Comparison of ENCODE assay signal across 24 cellular contexts in genomic region chr10:128927821-128928220, GRCh38.
DNase-seq lines count a peak whose midpoint lies in the region; FAIRE-seq and TF ChIP-seq lines count a peak whose summit lies in the region.
"Had no signal": no experiment of that assay in that cellular context is flagged by ENCODE, and none has a peak within 500 bp of the region (broad histone marks: within the 10 kb centered on the region; RNA-seq: fewer than 3 reads in every experiment).

No MANE protein-coding gene starts in this region.

- H3K79me2 ChIP-seq in H1 (ENCODE audit: control insufficient read depth in 1 of 2, insufficient read depth in 2 of 2, low read length in 2 of 2): no peaks in the 10 kb centered on the region

- H4K8ac ChIP-seq in H1 (ENCODE audit: extremely low read depth, insufficient read depth, low read length) (peak overlapping the region; percentile 66), mesenchymal stem cell (ENCODE audit: low read length) (no peak overlapping the region)

- H2BK5ac ChIP-seq in H1 (ENCODE audit: low read depth, low read length) (no peak overlapping the region), mesenchymal stem cell (ENCODE audit: low read depth, low read length, poor library complexity, severe bottlenecking) (no peak overlapping the region)

- DNase-seq in H1 (ENCODE audit: low read depth in 1 of 2, low spot score in 2 of 2) (no peak), left ventricle myocardium inferior (peak; percentile 75), mesenchymal stem cell (no peak), NCI-H2171 (lab: John Stamatoyannopoulos, UW) (no peak), LoVo (ENCODE audit: low spot score) (no peak), ascending aorta (ENCODE audit: low spot score in 2 of 2) (no peak)
- no peak for DNase-seq in stimulated activated CD4-positive, alpha-beta T cell treated with anti-CD3 and anti-CD28 coated beads, Interleukin-1b, Interleukin-23, amount 100 ng/mL, for 48 hours
- DNase-seq: activated CD4-positive, alpha-beta T cell treated with anti-CD3 and anti-CD28 coated beads, Interleukin-2, amount 50 U/mL, for 1 hour; activated naive CD4-positive, alpha-beta T cell treated with anti-CD3 and anti-CD28 coated beads, Interleukin-2, amount 50 U/mL, for 16 hours; amygdala; Calu3; caudate nucleus; HCEC 1CT; Kasumi-1; NCI-H1694 treated with DMSO at 0.1 percent for 48 hours; NCI-H526; SK-N-SH had no signal

- H3K14ac ChIP-seq in H1 (ENCODE audit: insufficient read length) (no peak overlapping the region), mesenchymal stem cell (ENCODE audit: low read length in 2 of 2) (no peak overlapping the region)

- no peak overlapping the region for H3K56ac ChIP-seq in H1 (replicated peaks; ENCODE audit: insufficient read length, low read depth, low read length)

- H2BK120ac ChIP-seq in H1 (replicated peaks; ENCODE audit: low read depth, low read length) (no peak overlapping the region), mesenchymal stem cell (ENCODE audit: low read depth, low read length) (no peak overlapping the region)

- no peaks in the 10 kb centered on the region for H3K23me2 ChIP-seq in H1 (ENCODE audit: low read depth, low read length)

- H4K5ac ChIP-seq in H1 (ENCODE audit: insufficient read length, low read depth, low read length): no peak overlapping the region

- TF ChIP-seq RAD21 in H1 (IDR thresholded peaks at IDR 0.05 in 1 of 2, conservative IDR thresholded peaks at IDR 0.05 in 1 of 2; ENCODE audit: low read depth in 2 of 2, low read length in 2 of 2): no peak

- intact Hi-C loops in left ventricle myocardium inferior (cut with micrococcal nuclease) (loop anchor here (10.0 kb wide), 1 partner anchor 97 kb away; no protein-coding TSS in a partner anchor), ascending aorta (cut with DNase I) (no loop called here)

- H3K27ac ChIP-seq in H1 (ENCODE audit: low read depth, low read length) (no peak overlapping the region), left ventricle myocardium inferior (replicated peaks) (peak overlapping the region; percentile 79), mesenchymal stem cell (ENCODE audit: low read length, poor library complexity, severe bottlenecking) (no peak overlapping the region), thymus (ENCODE audit: low read depth) (peak overlapping the region; percentile 69), ascending aorta (no peak overlapping the region)
- H3K27ac ChIP-seq: BLaER1, neural progenitor cell, VCaP had no signal

- H3K4ac ChIP-seq in H1 (replicated peaks; ENCODE audit: insufficient read length, low read depth, low read length) (no peak overlapping the region), mesenchymal stem cell (ENCODE audit: low read depth in 1 of 2, low read length in 2 of 2) (no peak overlapping the region)

- CTCF ChIA-PET in H1 (lab: Charles Lee; ENCODE audit: partially characterized antibody): interaction anchor here (0.9 kb wide), 1 partner anchor 19 kb away, joined by 3 read pairs; no protein-coding TSS in a partner anchor

- H3K4me3 ChIP-seq in H1 (ENCODE audit: extremely low read depth in 1 of 4, insufficient read depth in 2 of 4, low read depth in 3 of 4, low read length in 4 of 4): no peak overlapping the region
- H3K4me3 ChIP-seq in left ventricle myocardium inferior: peak overlapping the region; percentile 9
- H3K4me3 ChIP-seq in mesenchymal stem cell (ENCODE audit: insufficient read depth in 1 of 2, low read depth in 1 of 2, low read length in 2 of 2): no peak overlapping the region
- H3K4me3 ChIP-seq in thymus (ENCODE audit: low read length): no peak overlapping the region
- H3K4me3 ChIP-seq in ascending aorta: no peak overlapping the region
- H3K4me3 ChIP-seq: BLaER1, neural progenitor cell, prostate gland, smooth muscle cell had no signal

- H2BK12ac ChIP-seq in H1 (ENCODE audit: low read depth, low read length): no peak overlapping the region
- no peak overlapping the region for H2BK12ac ChIP-seq in mesenchymal stem cell (ENCODE audit: low read length in 2 of 2)

- H3K18ac ChIP-seq in H1 (ENCODE audit: extremely low read depth, low read length): no peak overlapping the region
- no peak overlapping the region for H3K18ac ChIP-seq in mesenchymal stem cell (ENCODE audit: low read depth in 1 of 2, low read length in 2 of 2)

- H4K91ac ChIP-seq in H1 (replicated peaks; ENCODE audit: insufficient read length, low read length): no peak overlapping the region
- no peak overlapping the region for H4K91ac ChIP-seq in mesenchymal stem cell (ENCODE audit: low read length)

- H3K4me1 ChIP-seq in H1 (replicated peaks in 1 of 4; ENCODE audit: control insufficient read depth in 3 of 4, insufficient read depth in 4 of 4, low read length in 3 of 4): peaks cover 0 to 2% (median 0%) of the 10 kb centered on the region in 4 experiments; a peak in 1 of 7 replicates
- peaks cover 16% of the 10 kb centered on the region for H3K4me1 ChIP-seq in left ventricle myocardium inferior
- no peaks in the 10 kb centered on the region for H3K4me1 ChIP-seq in mesenchymal stem cell (ENCODE audit: control insufficient read depth, insufficient read depth, low read depth, low read length)
- H3K4me1 ChIP-seq in thymus (ENCODE audit: control insufficient read depth, insufficient read depth, low read length): no peaks in the 10 kb centered on the region
- no peaks in the 10 kb centered on the region for H3K4me1 ChIP-seq in ascending aorta
- H3K4me1 ChIP-seq: BLaER1, neural progenitor cell, prostate gland had no signal

- H2AFZ ChIP-seq in H1 (ENCODE audit: low read length) (no peak overlapping the region), mesenchymal stem cell (ENCODE audit: low read depth, low read length) (no peak overlapping the region)
- H2AFZ ChIP-seq: neural progenitor cell had no signal

- no peaks in the 10 kb centered on the region for H3K36me3 ChIP-seq in H1 (ENCODE audit: control insufficient read depth in 2 of 4, insufficient read depth in 4 of 4, low read length in 3 of 4)
- no peaks in the 10 kb centered on the region for H3K36me3 ChIP-seq in left ventricle myocardium inferior
- no peaks in the 10 kb centered on the region for H3K36me3 ChIP-seq in mesenchymal stem cell (ENCODE audit: control insufficient read depth in 1 of 2, insufficient read depth in 2 of 2, low read depth in 1 of 2, low read length in 2 of 2)
- no peaks in the 10 kb centered on the region for H3K36me3 ChIP-seq in thymus (ENCODE audit: control insufficient read depth, insufficient read depth)
- no peaks in the 10 kb centered on the region for H3K36me3 ChIP-seq in ascending aorta
- H3K36me3 ChIP-seq: BLaER1, neural progenitor cell, prostate gland had no signal

- H3K9me3 ChIP-seq in H1 (ENCODE audit: insufficient read depth in 2 of 2, low read depth in 1 of 2, low read length in 1 of 2) (no peaks in the 10 kb centered on the region), left ventricle myocardium inferior (replicated peaks) (no peaks in the 10 kb centered on the region), mesenchymal stem cell (ENCODE audit: control insufficient read depth, low read length) (no peaks in the 10 kb centered on the region), thymus (ENCODE audit: control insufficient read depth) (no peaks in the 10 kb centered on the region), ascending aorta (no peaks in the 10 kb centered on the region)
- H3K9me3 ChIP-seq: BLaER1, prostate gland, SK-N-SH had no signal

- POLR2A ChIA-PET in H1 (lab: Charles Lee; ENCODE audit: partially characterized antibody): no interaction called here

- no peak for TF ChIP-seq CTCF in H1 (IDR thresholded peaks at IDR 0.05; ENCODE audit: control extremely low read depth in 1 of 3, insufficient read depth in 1 of 3, low read depth in 1 of 3, low read length in 3 of 3)
- no peak for TF ChIP-seq CTCF in left ventricle myocardium inferior (IDR thresholded peaks at IDR 0.05; ENCODE audit: borderline replicate concordance)
- no peak for TF ChIP-seq CTCF in ascending aorta (IDR thresholded peaks at IDR 0.05)

- H2BK20ac ChIP-seq in H1 (ENCODE audit: low read length): no peak overlapping the region

- H2BK15ac ChIP-seq in H1 (ENCODE audit: low read length) (no peak overlapping the region), mesenchymal stem cell (ENCODE audit: low read depth, poor library complexity, severe bottlenecking) (no peak overlapping the region)

- no peak for TF ChIP-seq EP300 in H1 (IDR thresholded peaks at IDR 0.05; ENCODE audit: borderline replicate concordance in 1 of 2, low read depth in 2 of 2, low read length in 2 of 2)

- H3K4me2 ChIP-seq in H1 (ENCODE audit: insufficient read depth in 1 of 2, low read depth in 2 of 2, low read length in 2 of 2) (no peak overlapping the region), mesenchymal stem cell (ENCODE audit: low read length, poor library complexity, severe bottlenecking) (no peak overlapping the region)
- H3K4me2 ChIP-seq: BLaER1, neural progenitor cell, SK-N-SH, smooth muscle cell had no signal

- H3K9ac ChIP-seq in H1 (replicated peaks in 1 of 4; ENCODE audit: extremely low read depth in 1 of 4, low read depth in 3 of 4, low read length in 3 of 4) (no peak overlapping the region), mesenchymal stem cell (ENCODE audit: low read length) (peak overlapping the region; percentile 28)
- H3K9ac ChIP-seq: BLaER1, neural progenitor cell, SK-N-SH had no signal

- H4K20me1 ChIP-seq in H1 (replicated peaks in 1 of 2; ENCODE audit: control insufficient read depth in 1 of 2, insufficient read depth in 2 of 2, low read length in 2 of 2): no peaks in the 10 kb centered on the region
- H4K20me1 ChIP-seq: BLaER1 had no signal

- no peaks in the 10 kb centered on the region for H3K79me1 ChIP-seq in H1 (ENCODE audit: low read depth, low read length)
- H3K79me1 ChIP-seq in mesenchymal stem cell (replicated peaks; ENCODE audit: low read length, poor library complexity, severe bottlenecking): no peaks in the 10 kb centered on the region

- H3K23ac ChIP-seq in H1 (ENCODE audit: insufficient read length) (no peak overlapping the region), mesenchymal stem cell (ENCODE audit: low read length in 2 of 2) (no peak overlapping the region)

- TF ChIP-seq POLR2A in H1 (IDR thresholded peaks at IDR 0.05; ENCODE audit: control extremely low read depth in 1 of 2, low read depth in 2 of 2, low read length in 2 of 2): no peak

- H3K27me3 ChIP-seq in H1 (replicated peaks in 1 of 4; ENCODE audit: control insufficient read depth in 3 of 4, extremely low read depth in 1 of 4, insufficient read depth in 3 of 4, low read length in 3 of 4): no peaks in the 10 kb centered on the region
- peaks cover 67% of the 10 kb centered on the region for H3K27me3 ChIP-seq in left ventricle myocardium inferior (ENCODE audit: low read depth)
- H3K27me3 ChIP-seq in mesenchymal stem cell (ENCODE audit: control insufficient read depth in 1 of 2, insufficient read depth in 1 of 2, low read length in 2 of 2): no peaks in the 10 kb centered on the region
- H3K27me3 ChIP-seq in thymus (ENCODE audit: control insufficient read depth, insufficient read depth): no peaks in the 10 kb centered on the region
- no peaks in the 10 kb centered on the region for H3K27me3 ChIP-seq in ascending aorta
- H3K27me3 ChIP-seq: BLaER1, neural progenitor cell had no signal

- no peak for FAIRE-seq in H1 (lab: Jason Lieb, UNC)
- FAIRE-seq: endometrium had no signal

- H2AK5ac ChIP-seq in H1 (ENCODE audit: low read depth, low read length): no peak overlapping the region
- no peak overlapping the region for H2AK5ac ChIP-seq in mesenchymal stem cell (ENCODE audit: low read length, severe bottlenecking)

- 90% methylated on average over 18 of the region's 18 CpGs; no CpG with 5 or more reads in 1 of the 2 experiments for WGBS in H1 (ENCODE audit: extremely low coverage in 1 of 2, insufficient coverage in 1 of 2, insufficient read length in 1 of 2, insufficient replicate concordance in 2 of 2, low coverage in 1 of 2, low lambda C conversion rate in 2 of 2, missing lambda C conversion rate in 1 of 2), 2 experiments
- 85% methylated on average over 18 of the region's 18 CpGs for WGBS in mesenchymal stem cell
- 71% methylated on average over 18 of the region's 18 CpGs for WGBS in thymus

Comparison
In these comparisons a context has a peak if more than half of its experiments do, and no peak if none do; other contexts are left out.
1. H3K27ac ChIP-seq: peak in left ventricle myocardium inferior (single experiment) and thymus (single experiment); none in H1 (single experiment), mesenchymal stem cell (single experiment) and ascending aorta (0 of 2).